In the genomic region with DNA sequence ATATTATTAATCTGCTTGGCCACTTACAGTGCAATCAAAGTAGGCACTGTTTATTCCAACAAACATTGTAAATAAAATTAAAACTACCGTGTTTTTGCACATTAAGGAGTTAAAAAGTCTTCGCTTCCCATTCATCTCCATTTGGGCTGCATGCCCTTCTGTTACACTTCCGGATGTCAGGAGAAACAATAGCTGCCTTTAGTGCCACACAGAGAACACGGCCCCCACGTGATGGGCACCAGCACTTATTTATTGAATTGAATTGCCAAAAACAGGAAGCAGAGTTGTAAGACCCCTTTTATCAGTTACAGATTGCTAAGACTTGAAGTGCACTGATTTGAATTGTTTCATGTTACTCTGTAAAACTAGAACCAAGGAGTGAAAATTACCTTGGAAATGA, we compare ENCODE assay signal across 16 cellular contexts.
DNase-seq lines count a peak whose midpoint lies in the region; ATAC-seq, FAIRE-seq and TF ChIP-seq lines count a peak whose summit lies in the region.
"Had no signal": no experiment of that assay in that cellular context is flagged by ENCODE, and none has a peak within 500 bp of the region (broad histone marks: within the 10 kb centered on the region; RNA-seq: fewer than 3 reads in every experiment).

No MANE protein-coding gene starts in this region.

- H3K4me3 ChIP-seq in endothelial cell of umbilical vein (replicated peaks in 1 of 3; ENCODE audit: insufficient read depth in 1 of 3, low read depth in 1 of 3, low read length in 3 of 3) (peak overlapping the region in 1 of 3 experiments; percentile 15), muscle layer of duodenum (ENCODE audit: low read depth in 1 of 2, low read length in 2 of 2) (no peak overlapping the region)

- peak overlapping the region; percentile 86 for H3K4me2 ChIP-seq in endothelial cell of umbilical vein (ENCODE audit: insufficient read depth, low read length)

- peak overlapping the region; percentile 58 for H3K9ac ChIP-seq in endothelial cell of umbilical vein (replicated peaks; ENCODE audit: extremely low read depth, insufficient read depth, low read length)

- H2AFZ ChIP-seq in endothelial cell of umbilical vein (ENCODE audit: low read depth, low read length): peak overlapping the region; percentile 26

- peaks cover 39% of the 10 kb centered on the region for H3K4me1 ChIP-seq in endothelial cell of umbilical vein (ENCODE audit: control insufficient read depth, extremely low read depth, insufficient read depth, low read length)
- H3K4me1 ChIP-seq in muscle layer of duodenum (ENCODE audit: control insufficient read depth in 1 of 2, insufficient read depth in 2 of 2, low read length in 2 of 2): peaks cover 0 to 20% of the 10 kb centered on the region in 2 donors

- no peaks in the 10 kb centered on the region for H3K27me3 ChIP-seq in endothelial cell of umbilical vein (ENCODE audit: control insufficient read depth in 2 of 2, insufficient read depth in 2 of 2, low read length in 2 of 2)
- no peaks in the 10 kb centered on the region for H3K27me3 ChIP-seq in muscle layer of duodenum (ENCODE audit: low read depth, low read length)

- H3K4me1 Mint-ChIP-seq in type B pancreatic cell (ENCODE audit: unreplicated experiment): peaks cover 30% of the 10 kb centered on the region
- no peaks in the 10 kb centered on the region for H3K4me1 Mint-ChIP-seq in activated T-helper 1 cell treated with anti-CD3 and anti-CD28 coated beads, Interleukin-12 subunit alpha, Interleukin-12 subunit beta, Interleukin-2, Interleukin-4 antibody, amounts not matched to agents 30 ng/mL and 10 ng/mL and 1 ng/mL, durations not matched to agents 14 hours and 24 hours and 36 hours (ENCODE audit: low read depth)

- H3K27me3 Mint-ChIP-seq in type B pancreatic cell: no peaks in the 10 kb centered on the region
- H3K27me3 Mint-ChIP-seq in activated T-helper 1 cell treated with anti-CD3 and anti-CD28 coated beads, Interleukin-12 subunit alpha, Interleukin-12 subunit beta, Interleukin-2, Interleukin-4 antibody, amounts not matched to agents 30 ng/mL and 10 ng/mL and 1 ng/mL, durations not matched to agents 14 hours and 24 hours and 36 hours (ENCODE audit: insufficient read depth): no peaks in the 10 kb centered on the region

- no peak for TF ChIP-seq CTCF in endothelial cell of umbilical vein (IDR thresholded peaks at IDR 0.05; ENCODE audit: extremely low read depth in 1 of 2, insufficient read depth in 1 of 2, low read depth in 1 of 2, low read length in 2 of 2)
- TF ChIP-seq CTCF in type B pancreatic cell (conservative IDR thresholded peaks at IDR 0.05): no peak

- DNase-seq in DMS153 treated with DMSO at 0.1 percent for 48 hours (lab: John Stamatoyannopoulos, UW; ENCODE audit: unreplicated experiment): peak; percentile 3
- no peak for DNase-seq in DMS153 (lab: John Stamatoyannopoulos, UW)
- peak; percentile 91 for DNase-seq in endothelial cell of umbilical vein (ENCODE audit: low read depth, low spot score)
- no peak for DNase-seq in type B pancreatic cell (ENCODE audit: extremely low spot score, unreplicated experiment)
- no peak for DNase-seq in NCI-H1048 (lab: John Stamatoyannopoulos, UW)
- DNase-seq in activated T-helper 1 cell treated with anti-CD3 and anti-CD28 coated beads, Interleukin-12 subunit alpha, Interleukin-12 subunit beta, Interleukin-2, Interleukin-4 antibody, amounts not matched to agents 30 ng/mL and 10 ng/mL and 1 ng/mL, durations not matched to agents 14 hours and 24 hours and 36 hours (ENCODE audit: low spot score): no peak
- DNase-seq: activated naive CD8-positive, alpha-beta T cell treated with anti-CD3 and anti-CD28 coated beads, Interleukin-2, amount 50 U/mL, for 24 hours; activated T-cell treated with anti-CD3 and anti-CD28 coated beads for 4 hours; CD4-positive, alpha-beta T cell; cortex of kidney; NCI-H748 treated with DMSO at 0.1 percent for 48 hours; T-helper 2 cell had no signal

- H3K27ac ChIP-seq in endothelial cell of umbilical vein (ENCODE audit: insufficient read depth, low read depth, low read length): peak overlapping the region; percentile 71
- H3K27ac ChIP-seq in muscle layer of duodenum (ENCODE audit: low read length): peak overlapping the region; percentile 4
- H3K27ac ChIP-seq: 22Rv1, RWPE1 had no signal

- TF ChIP-seq POLR2A in endothelial cell of umbilical vein (IDR thresholded peaks at IDR 0.05; ENCODE audit: low read depth, low read length) (no peak), GM18505 (IDR thresholded peaks at IDR 0.05; ENCODE audit: borderline replicate concordance, extremely low read depth, insufficient read depth, insufficient read length) (no peak)

- intact Hi-C loops in endothelial cell of umbilical vein (cut with micrococcal nuclease): loop anchor here (1.0 kb wide), 3 partner anchors 27 to 70 kb away; no protein-coding TSS in a partner anchor
- intact Hi-C loops in activated T-helper 1 cell treated with anti-CD3 and anti-CD28 coated beads, Interleukin-12 subunit alpha, Interleukin-12 subunit beta, Interleukin-2, Interleukin-4 antibody, amounts not matched to agents 30 ng/mL and 10 ng/mL and 1 ng/mL, durations not matched to agents 14 hours and 24 hours and 36 hours (cut with micrococcal nuclease): no loop called here

- no peaks in the 10 kb centered on the region for H3K9me3 Mint-ChIP-seq in type B pancreatic cell
- no peaks in the 10 kb centered on the region for H3K9me3 Mint-ChIP-seq in activated T-helper 1 cell treated with anti-CD3 and anti-CD28 coated beads, Interleukin-12 subunit alpha, Interleukin-12 subunit beta, Interleukin-2, Interleukin-4 antibody, amounts not matched to agents 30 ng/mL and 10 ng/mL and 1 ng/mL, durations not matched to agents 14 hours and 24 hours and 36 hours
- H3K9me3 Mint-ChIP-seq: activated naive CD8-positive, alpha-beta T cell treated with anti-CD3 and anti-CD28 coated beads, Interleukin-2, amount 50 U/mL, for 24 hours had no signal

- H3K9me3 ChIP-seq in endothelial cell of umbilical vein (replicated peaks; ENCODE audit: control insufficient read depth, insufficient read depth, low read length) (no peaks in the 10 kb centered on the region), muscle layer of duodenum (ENCODE audit: control insufficient read depth in 1 of 2, low read length in 2 of 2) (peaks cover 0 to 2% of the 10 kb centered on the region in 2 donors)

- peak; percentile 88 for FAIRE-seq in endothelial cell of umbilical vein (lab: Jason Lieb, UNC)

- dilution Hi-C loops in endothelial cell of umbilical vein (cut with MboI; ENCODE audit: extremely low pct_ligation_motif_present, low sequenced_read_pairs): no loop called here

- no TSS peak for BruUV-seq in endothelial cell of umbilical vein (replicated peaks; lab: Mats Ljungman, UMichigan)

- CTCF ChIA-PET in endothelial cell of umbilical vein (lab: Charles Lee): interaction anchor here (0.9 to 1.9 kb wide), 6 partner anchors 10 to 72 kb away, joined by 3 to 6 read pairs (median 4); no protein-coding TSS in a partner anchor

- peaks cover 4% of the 10 kb centered on the region for H3K36me3 Mint-ChIP-seq in type B pancreatic cell
- no peaks in the 10 kb centered on the region for H3K36me3 Mint-ChIP-seq in activated T-helper 1 cell treated with anti-CD3 and anti-CD28 coated beads, Interleukin-12 subunit alpha, Interleukin-12 subunit beta, Interleukin-2, Interleukin-4 antibody, amounts not matched to agents 30 ng/mL and 10 ng/mL and 1 ng/mL, durations not matched to agents 14 hours and 24 hours and 36 hours (ENCODE audit: low read depth)

- peak overlapping the region; percentile 29 for H3K4me3 Mint-ChIP-seq in type B pancreatic cell
- H3K4me3 Mint-ChIP-seq in activated T-helper 1 cell treated with anti-CD3 and anti-CD28 coated beads, Interleukin-12 subunit alpha, Interleukin-12 subunit beta, Interleukin-2, Interleukin-4 antibody, amounts not matched to agents 30 ng/mL and 10 ng/mL and 1 ng/mL, durations not matched to agents 14 hours and 24 hours and 36 hours: no peak overlapping the region
- H3K4me3 Mint-ChIP-seq: activated naive CD8-positive, alpha-beta T cell treated with anti-CD3 and anti-CD28 coated beads, Interleukin-2, amount 50 U/mL, for 24 hours; CD4-positive, alpha-beta T cell had no signal

- H4K20me1 ChIP-seq in endothelial cell of umbilical vein (replicated peaks; ENCODE audit: control insufficient read depth, extremely low read depth, insufficient read depth, low read length): no peaks in the 10 kb centered on the region

- peaks cover 19% of the 10 kb centered on the region for H3K79me2 ChIP-seq in endothelial cell of umbilical vein (ENCODE audit: control insufficient read depth, insufficient read depth, low read length)

- peak overlapping the region; percentile 12 for H3K27ac Mint-ChIP-seq in type B pancreatic cell
- H3K27ac Mint-ChIP-seq in activated T-helper 1 cell treated with anti-CD3 and anti-CD28 coated beads, Interleukin-12 subunit alpha, Interleukin-12 subunit beta, Interleukin-2, Interleukin-4 antibody, amounts not matched to agents 30 ng/mL and 10 ng/mL and 1 ng/mL, durations not matched to agents 14 hours and 24 hours and 36 hours: no peak overlapping the region
- H3K27ac Mint-ChIP-seq: activated naive CD8-positive, alpha-beta T cell treated with anti-CD3 and anti-CD28 coated beads, Interleukin-2, amount 50 U/mL, for 24 hours; CD4-positive, alpha-beta T cell had no signal

- POLR2A ChIA-PET in endothelial cell of umbilical vein (lab: Charles Lee): interaction anchor here (1.2 kb wide), 1 partner anchor 41 kb away, joined by 6 read pairs; no protein-coding TSS in a partner anchor

- no peak for ATAC-seq in GM18505 (IDR thresholded peaks at IDR 0.05; ENCODE audit: unreplicated experiment)
- ATAC-seq: activated naive CD8-positive, alpha-beta T cell treated with anti-CD3 and anti-CD28 coated beads, Interleukin-2, amount 50 U/mL, for 24 hours had no signal

- H3K9me1 ChIP-seq in endothelial cell of umbilical vein (replicated peaks; ENCODE audit: control insufficient read depth, extremely low read depth, insufficient read depth, low read length): no peaks in the 10 kb centered on the region

- peaks cover 0 to 5% of the 10 kb centered on the region in 2 experiments for H3K36me3 ChIP-seq in endothelial cell of umbilical vein (ENCODE audit: control insufficient read depth in 2 of 2, extremely low read depth in 1 of 2, insufficient read depth in 2 of 2, low read length in 2 of 2)
- H3K36me3 ChIP-seq in muscle layer of duodenum (ENCODE audit: control insufficient read depth in 1 of 2, insufficient read depth in 2 of 2, low read length in 2 of 2): peaks cover 4 to 8% of the 10 kb centered on the region in 2 donors

TF ChIP-seq in endothelial cell of umbilical vein, 7 proteins besides CTCF, POLR2A, EP300 and RAD21:
- no peak for TF ChIP-seq POLR2AphosphoS5 (IDR thresholded peaks at IDR 0.05; ENCODE audit: insufficient read depth, low read depth, low read length)
- TF ChIP-seq, protein P1, sequence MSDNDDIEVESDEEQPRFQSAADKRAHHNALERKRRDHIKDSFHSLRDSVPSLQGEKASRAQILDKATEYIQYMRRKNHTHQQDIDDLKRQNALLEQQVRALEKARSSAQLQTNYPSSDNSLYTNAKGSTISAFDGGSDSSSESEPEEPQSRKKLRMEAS (IDR thresholded peaks at IDR 0.05; ENCODE audit: insufficient read depth, insufficient read length): peak; percentile 81
- TF ChIP-seq FOS (IDR thresholded peaks at IDR 0.05; ENCODE audit: borderline replicate concordance, insufficient read depth, low read length): no peak
- TF ChIP-seq MYC (IDR thresholded peaks at IDR 0.05; ENCODE audit: low read depth, low read length): no peak
TF ChIP-seq in endothelial cell of umbilical vein: peak in this region for 1.

Comparison
In these comparisons a context has a peak if more than half of its experiments do, and no peak if none do; other contexts are left out.
1. DNase-seq: peak in DMS153 treated with DMSO at 0.1 percent for 48 hours (single experiment) and endothelial cell of umbilical vein (single experiment); none in DMS153 (single experiment), type B pancreatic cell (single experiment), NCI-H1048 (single experiment) and activated T-helper 1 cell treated with anti-CD3 and anti-CD28 coated beads, Interleukin-12 subunit alpha, Interleukin-12 subunit beta, Interleukin-2, Interleukin-4 antibody, amounts not matched to agents 30 ng/mL and 10 ng/mL and 1 ng/mL, durations not matched to agents 14 hours and 24 hours and 36 hours (single experiment).